ENCODE assay signal across 9 cellular contexts in genomic region chr13:33284016-33284415, GRCh38. TPM values are rescaled to one million over a fixed set of nuclear protein-coding genes. Genes with fewer than 3 reads are reported as not detected.
DNase-seq lines count a peak whose midpoint lies in the region; ATAC-seq and TF ChIP-seq lines count a peak whose summit lies in the region.
"Had no signal": no experiment of that assay in that cellular context is flagged by ENCODE, and none has a peak within 500 bp of the region (broad histone marks: within the 10 kb centered on the region; RNA-seq: fewer than 3 reads in every experiment).

No MANE protein-coding gene starts in this region.

- H3K36me3 ChIP-seq in PC-9 (ENCODE audit: low read depth) (peaks cover 9% of the 10 kb centered on the region), mesodermal cell (ENCODE audit: control insufficient read depth, insufficient read depth, low read length) (peaks cover 6% of the 10 kb centered on the region), tibial artery (no peaks in the 10 kb centered on the region)

- H3K9me3 ChIP-seq in PC-9 (ENCODE audit: insufficient read depth, low read depth) (peaks cover 3% of the 10 kb centered on the region; the same call in 1 of the 2 replicates), mesodermal cell (ENCODE audit: control insufficient read depth, low read length) (no peaks in the 10 kb centered on the region), tibial artery (no peaks in the 10 kb centered on the region)

- DNase-seq in PC-9 (no peak), dorsolateral prefrontal cortex (no peak), tibial artery (no peak), NCI-H526 treated with DMSO at 0.1 percent for 48 hours (lab: John Stamatoyannopoulos, UW) (no peak)
- DNase-seq in activated CD8-positive, alpha-beta T cell treated with anti-CD3 and anti-CD28 coated beads, Interleukin-2, amount 10 ng/mL, durations not matched to agents 7 days and 5 days = no peak
- no peak for DNase-seq in activated CD4-positive, alpha-beta T cell treated with anti-CD3 and anti-CD28 coated beads for 48 hours
- DNase-seq: activated effector memory CD4-positive, alpha-beta T cell treated with anti-CD3 and anti-CD28 coated beads, Interleukin-2, amount 50 U/mL, for 16 hours had no signal

- H3K79me2 ChIP-seq in PC-9 (ENCODE audit: low read depth) = peaks cover 48% of the 10 kb centered on the region

- no peak overlapping the region for H2AFZ ChIP-seq in PC-9

- H3K4me2 ChIP-seq in PC-9 = peak overlapping the region; percentile 83

- H3F3A ChIP-seq in PC-9 (ENCODE audit: insufficient read depth, low read depth) = peaks cover 45% of the 10 kb centered on the region

- no peak overlapping the region for H3K4me3 Mint-ChIP-seq in activated CD8-positive, alpha-beta T cell treated with anti-CD3 and anti-CD28 coated beads, Interleukin-2, amount 10 ng/mL, durations not matched to agents 7 days and 5 days

- peaks cover 37% of the 10 kb centered on the region for H3K27me3 Mint-ChIP-seq in activated CD8-positive, alpha-beta T cell treated with anti-CD3 and anti-CD28 coated beads, Interleukin-2, amount 10 ng/mL, durations not matched to agents 7 days and 5 days (ENCODE audit: low read depth)

- H3K27me3 ChIP-seq in PC-9 (ENCODE audit: insufficient read depth, low read depth) (no peaks in the 10 kb centered on the region), dorsolateral prefrontal cortex (no peaks in the 10 kb centered on the region), tibial artery (no peaks in the 10 kb centered on the region)

- H3K4me1 ChIP-seq in PC-9 (replicated peaks; ENCODE audit: insufficient read depth) = peaks cover 65% of the 10 kb centered on the region
- H3K4me1 ChIP-seq in mesodermal cell (ENCODE audit: control insufficient read depth, insufficient read depth, low read length, poor library complexity, severe bottlenecking) = peaks cover 48% of the 10 kb centered on the region
- H3K4me1 ChIP-seq in tibial artery = peaks cover 0 to 55% (median 24%) of the 10 kb centered on the region in 4 donors

- no peaks in the 10 kb centered on the region for H4K20me1 ChIP-seq in PC-9 (ENCODE audit: insufficient read depth)

- H3K4me1 Mint-ChIP-seq in activated CD8-positive, alpha-beta T cell treated with anti-CD3 and anti-CD28 coated beads, Interleukin-2, amount 10 ng/mL, durations not matched to agents 7 days and 5 days (ENCODE audit: low read depth) = peaks cover 11% of the 10 kb centered on the region

- TF ChIP-seq CTCF in PC-9 (conservative IDR thresholded peaks at IDR 0.05) = no peak
- peak in 2 of 56 donors; percentile 6 to 16 for TF ChIP-seq CTCF in dorsolateral prefrontal cortex (IDR thresholded peaks at IDR 0.05 in 54 of 56, conservative IDR thresholded peaks at IDR 0.05 in 2 of 56; ENCODE audit: low read depth in 1 of 56, partially characterized antibody in 56 of 56)
- TF ChIP-seq CTCF in tibial artery (IDR thresholded peaks at IDR 0.05) = no peak

- BruUV-seq in PC-9 (replicated peaks; lab: Mats Ljungman, UMichigan) = no TSS peak

- H3K27ac ChIP-seq in PC-9 (peak overlapping the region; percentile 81; the same call in 1 of the 2 replicates), dorsolateral prefrontal cortex (peak overlapping the region in 57 of 59 donors; percentile 67 to 97 (median 91)), mesodermal cell (ENCODE audit: low read depth, low read length, severe bottlenecking) (no peak overlapping the region), tibial artery (peak overlapping the region; percentile 93 to 96)

- CTCF ChIA-PET in PC-9 (lab: Charles Lee) = no interaction called here
- CTCF ChIA-PET in activated CD8-positive, alpha-beta T cell treated with anti-CD3 and anti-CD28 coated beads, Interleukin-2, amount 10 ng/mL, durations not matched to agents 7 days and 5 days (lab: Charles Lee) = no interaction called here

- H3K9me3 Mint-ChIP-seq in activated CD8-positive, alpha-beta T cell treated with anti-CD3 and anti-CD28 coated beads, Interleukin-2, amount 10 ng/mL, durations not matched to agents 7 days and 5 days (ENCODE audit: insufficient read depth) = no peaks in the 10 kb centered on the region

- H3K36me3 Mint-ChIP-seq in activated CD8-positive, alpha-beta T cell treated with anti-CD3 and anti-CD28 coated beads, Interleukin-2, amount 10 ng/mL, durations not matched to agents 7 days and 5 days (ENCODE audit: low read depth) = no peaks in the 10 kb centered on the region

- no peak for ATAC-seq in activated CD8-positive, alpha-beta T cell treated with anti-CD3 and anti-CD28 coated beads, Interleukin-2, amount 10 ng/mL, durations not matched to agents 7 days and 5 days
- no peak for ATAC-seq in GM19455 (IDR thresholded peaks at IDR 0.05; ENCODE audit: unreplicated experiment)

- H3K9me2 ChIP-seq in PC-9 (ENCODE audit: insufficient read depth) = no peaks in the 10 kb centered on the region

- POLR2A ChIA-PET in PC-9 (lab: Charles Lee; ENCODE audit: unreplicated experiment) = no interaction called here
- POLR2A ChIA-PET in activated CD8-positive, alpha-beta T cell treated with anti-CD3 and anti-CD28 coated beads, Interleukin-2, amount 10 ng/mL, durations not matched to agents 7 days and 5 days (lab: Charles Lee) = no interaction called here

- intact Hi-C loops in PC-9 (cut with micrococcal nuclease; ENCODE audit: unreplicated experiment) = loop anchor here (2.0 kb wide), 1 partner anchor 65 kb away; no protein-coding TSS in a partner anchor
- intact Hi-C loops in dorsolateral prefrontal cortex (cut with DNase I) = loop anchor here (2.0 to 10.0 kb wide), 4 partner anchors 21 to 251 kb away; no protein-coding TSS in a partner anchor
- intact Hi-C loops in tibial artery (cut with DNase I; ENCODE audit: low total_unique reads) = no loop called here

- WGBS in mesodermal cell (ENCODE audit: insufficient coverage in 2 of 2), 2 experiments = 100% methylated on average over 1 of the region's 1 CpG; no CpG with 5 or more reads in 1 of the 2 experiments

- no peak overlapping the region for H3K27ac Mint-ChIP-seq in activated CD8-positive, alpha-beta T cell treated with anti-CD3 and anti-CD28 coated beads, Interleukin-2, amount 10 ng/mL, durations not matched to agents 7 days and 5 days

- H3K4me3 ChIP-seq in PC-9 (peak overlapping the region; percentile 94), dorsolateral prefrontal cortex (peak overlapping the region; percentile 53 to 94 (median 76)), mesodermal cell (ENCODE audit: extremely low read depth, insufficient read depth, low read length, poor library complexity, severe bottlenecking) (peak overlapping the region; percentile 58), tibial artery (peak overlapping the region; percentile 68 to 78)

RNA-seq across cellular contexts. Expression of gene STARD13, which starts 1.5 kb away (rescaled TPM):
- 13.9 and 19.6 TPM in 2 replicates for total RNA-seq in PC-9 (2021)
- total RNA-seq in dorsolateral prefrontal cortex = 10 to 100 TPM; 42.3 to 91.6 (median 62.0) TPM
- 7.7 TPM for polyA plus RNA-seq in mesodermal cell (2013, experiment 1 of 2)
- 7.5 TPM for polyA plus RNA-seq in mesodermal cell (2013, experiment 2 of 2)
- not detected for total RNA-seq in activated CD8-positive, alpha-beta T cell treated with anti-CD3 and anti-CD28 coated beads, Interleukin-2, amount 10 ng/mL, durations not matched to agents 7 days and 5 days

Comparison
In these comparisons a context has a peak if more than half of its experiments do, and no peak if none do; other contexts are left out.
1. RNA of gene STARD13, which starts 1.5 kb away (total RNA-seq): 42.3 to 91.6 TPM in dorsolateral prefrontal cortex and 13.9 to 19.6 TPM in PC-9; not detected in activated CD8-positive, alpha-beta T cell treated with anti-CD3 and anti-CD28 coated beads, Interleukin-2, amount 10 ng/mL, durations not matched to agents 7 days and 5 days; every median in the first group is over 10 times any median in the second.
2. Peak in every context shown above with its lines, with median percentiles within 50 percentile points of each other: H3K4me3 ChIP-seq.